In genomic region chr12:85283560-85283959, GRCh38 we compare ENCODE assay signal across 1 cellular context.
TF ChIP-seq lines count a peak whose summit lies in the region.

No MANE protein-coding gene starts in this region.

TF ChIP-seq in H1, 55 proteins besides CTCF, POLR2A, EP300 and RAD21 (continued from another document):
- TF ChIP-seq CEBPB (IDR thresholded peaks at IDR 0.05; ENCODE audit: low read depth, low read length) (no peak), SIN3A (conservative IDR thresholded peaks at IDR 0.05 in 1 of 2, IDR thresholded peaks at IDR 0.05 in 1 of 2; ENCODE audit: low read depth in 1 of 2, low read length in 2 of 2) (no peak), JUN (IDR thresholded peaks at IDR 0.05; ENCODE audit: low read depth, low read length) (no peak), POU5F1 (IDR thresholded peaks at IDR 0.05; ENCODE audit: low read depth, low read length) (no peak), SRF (IDR thresholded peaks at IDR 0.05; ENCODE audit: low read depth, low read length) (no peak), USF2 (IDR thresholded peaks at IDR 0.05; ENCODE audit: low read length) (no peak), RBBP5 (IDR thresholded peaks at IDR 0.05; ENCODE audit: borderline replicate concordance, low read depth, low read length) (no peak), GABPA (IDR thresholded peaks at IDR 0.05; ENCODE audit: borderline replicate concordance, insufficient read depth, low read length) (no peak)
TF ChIP-seq in H1: peak in this region for 0.
